ENCODE assay signal across 8 cellular contexts in genomic region chr13:72255908-72256307, GRCh38.
DNase-seq lines count a peak whose midpoint lies in the region; ATAC-seq and TF ChIP-seq lines count a peak whose summit lies in the region.

No MANE protein-coding gene starts in this region.

- H3K4me3 ChIP-seq in body of pancreas (no peak overlapping the region), mucosa of descending colon (no peak overlapping the region)

- TF ChIP-seq POLR2A in body of pancreas (IDR thresholded peaks at IDR 0.05) = no peak

- DNase-seq in NCI-H1694 treated with DMSO at 0.1 percent for 48 hours (lab: John Stamatoyannopoulos, UW) (peak; percentile 49), body of pancreas (peak; percentile 45 to 65 (median 51)), mucosa of descending colon (peak in 2 of 3 donors; percentile 36 to 56), posterior vena cava (ENCODE audit: low spot score) (no peak), GM10248 (ENCODE audit: extremely low spot score) (no peak)
- no peak for DNase-seq in central memory CD4-positive, alpha-beta T cell
- no peak for DNase-seq in activated T-cell treated with anti-CD3 and anti-CD28 coated beads, Interleukin-2, amount 50 U/mL, for 1 hour

- ATAC-seq in body of pancreas (peak; percentile 70), mucosa of descending colon (peak; percentile 88)

- intact Hi-C loops in body of pancreas (cut with DNase I) (no loop called here), mucosa of descending colon (cut with DNase I, micrococcal nuclease) (no loop called here), posterior vena cava (cut with DNase I) (no loop called here)

- CTCF ChIA-PET in GM10248 (lab: Yijun Ruan, JAX) = no interaction called here

- POLR2A ChIA-PET in GM10248 (lab: Yijun Ruan, JAX) = no interaction called here

- no peaks in the 10 kb centered on the region for H3K27me3 ChIP-seq in body of pancreas

- H3K4me1 ChIP-seq in body of pancreas = no peaks in the 10 kb centered on the region
- H3K4me1 ChIP-seq in mucosa of descending colon (ENCODE audit: low read depth) = no peaks in the 10 kb centered on the region

- peak; percentile 44; the same call in 2 of the 3 replicates for TF ChIP-seq CTCF in GM12872 (IDR thresholded peaks at IDR 0.05; ENCODE audit: insufficient read depth, low read depth, low read length)
- peak; percentile 29 to 75 (median 70) for TF ChIP-seq CTCF in body of pancreas (IDR thresholded peaks at IDR 0.05)
- peak; percentile 24 for TF ChIP-seq CTCF in mucosa of descending colon (IDR thresholded peaks at IDR 0.05)
- TF ChIP-seq CTCF in GM10248 (IDR thresholded peaks at IDR 0.05; ENCODE audit: control extremely low read depth, extremely low read depth, low read depth, missing control alignments) = no peak

- H3K36me3 ChIP-seq in body of pancreas (replicated peaks in 1 of 2; ENCODE audit: insufficient read depth in 1 of 2, low read depth in 2 of 2) (no peaks in the 10 kb centered on the region), mucosa of descending colon (ENCODE audit: low read depth) (no peaks in the 10 kb centered on the region)

- no peak overlapping the region for H3K27ac ChIP-seq in body of pancreas

- H3K9me3 ChIP-seq in body of pancreas (no peaks in the 10 kb centered on the region), mucosa of descending colon (no peaks in the 10 kb centered on the region)

- WGBS in body of pancreas, 2 donors = 15 to 25% methylated on average over 7 of the region's 7 CpGs

Comparison
In these comparisons a context has a peak if more than half of its experiments do, and no peak if none do; other contexts are left out.
1. DNase-seq: peak in NCI-H1694 treated with DMSO at 0.1 percent for 48 hours (single experiment), body of pancreas (4 of 4) and mucosa of descending colon (2 of 3); none in central memory CD4-positive, alpha-beta T cell (single experiment), activated T-cell treated with anti-CD3 and anti-CD28 coated beads, Interleukin-2, amount 50 U/mL, for 1 hour (single experiment), posterior vena cava (single experiment) and GM10248 (single experiment).